Comparison of ENCODE assay signal across 9 cellular contexts in genomic region chr17:50905460-50905803, GRCh38. TPM values are rescaled to one million over a fixed set of nuclear protein-coding genes. Genes with fewer than 3 reads are reported as not detected.
DNase-seq lines count a peak whose midpoint lies in the region; ATAC-seq and TF ChIP-seq lines count a peak whose summit lies in the region.
"Had no signal": no experiment of that assay in that cellular context is flagged by ENCODE, and none has a peak within 500 bp of the region (broad histone marks: within the 10 kb centered on the region; RNA-seq: fewer than 3 reads in every experiment).

No MANE protein-coding gene starts in this region.

- H3K27ac ChIP-seq in heart left ventricle, result peak overlapping the region; percentile 45 to 95 (median 85)
- H3K27ac ChIP-seq in right cardiac atrium (ENCODE audit: low read length), result no peak overlapping the region
- peak overlapping the region; percentile 90 for H3K27ac ChIP-seq in WERI-Rb-1
- peak overlapping the region; percentile 75 to 94 for H3K27ac ChIP-seq in lung (ENCODE audit: low read depth in 1 of 2, low read length in 1 of 2)
- H3K27ac ChIP-seq in aorta (ENCODE audit: low read depth in 1 of 2, low read length in 2 of 2), result peak overlapping the region; percentile 84 to 87

- peak in 1 of 4 donors; percentile 2 for ATAC-seq in heart left ventricle
- ATAC-seq in right cardiac atrium, result no peak
- ATAC-seq in lung (ENCODE audit: insufficient read depth, low FRiP score), result no peak
- no peak for ATAC-seq in aorta (ENCODE audit: low FRiP score)

- in situ Hi-C loops in GM13976 (cut with MboI; ENCODE audit: low sequenced_read_pairs, unreplicated experiment), result no loop called here

- H3K4me3 ChIP-seq in heart left ventricle (no peak overlapping the region), right cardiac atrium (ENCODE audit: low read length) (no peak overlapping the region), WERI-Rb-1 (ENCODE audit: low read depth, low read length) (no peak overlapping the region), lung (no peak overlapping the region), aorta (ENCODE audit: low read length in 2 of 2) (no peak overlapping the region)

- TF ChIP-seq CTCF in heart left ventricle (IDR thresholded peaks at IDR 0.05), result no peak
- TF ChIP-seq CTCF in WERI-Rb-1 (IDR thresholded peaks at IDR 0.05; ENCODE audit: low read depth, low read length), result no peak
- no peak for TF ChIP-seq CTCF in lung (IDR thresholded peaks at IDR 0.05; ENCODE audit: control extremely low read depth, extremely low read depth)
- TF ChIP-seq CTCF in GM13976 (IDR thresholded peaks at IDR 0.05; ENCODE audit: borderline replicate concordance, control extremely low read depth, extremely low read depth, insufficient read depth, missing control alignments), result no peak

- DNase-seq in heart left ventricle (no peak), right cardiac atrium (no peak), WERI-Rb-1 (peak; percentile 84), lung (ENCODE audit: low spot score) (no peak), aorta (no peak), GM13976 (ENCODE audit: low spot score) (no peak), NK-92 (lab: John Stamatoyannopoulos, UW; ENCODE audit: unreplicated experiment) (no peak), EL (no peak)
- DNase-seq: NCI-H446 treated with DMSO at 0.1 percent for 48 hours had no signal

- intact Hi-C loops in heart left ventricle (cut with DNase I), result loop anchor here in 2 of 10 donors (5.0 kb wide), 2 partner anchors 33 to 38 kb away; partner anchors contain the start of gene TOB1 (in 1 of the 2)
- intact Hi-C loops in right cardiac atrium (cut with DNase I), result no loop called here
- intact Hi-C loops in aorta (cut with DNase I), result no loop called here

- no peaks in the 10 kb centered on the region for H3K9me3 ChIP-seq in heart left ventricle
- H3K9me3 ChIP-seq in right cardiac atrium (ENCODE audit: control insufficient read depth, low read length), result no peaks in the 10 kb centered on the region
- no peaks in the 10 kb centered on the region for H3K9me3 ChIP-seq in WERI-Rb-1 (ENCODE audit: severe bottlenecking)
- no peaks in the 10 kb centered on the region for H3K9me3 ChIP-seq in lung (ENCODE audit: control insufficient read depth in 2 of 2, insufficient read depth in 1 of 2, low read length in 1 of 2)
- H3K9me3 ChIP-seq in aorta (ENCODE audit: control insufficient read depth, low read length), result no peaks in the 10 kb centered on the region

- no peaks in the 10 kb centered on the region for H3K36me3 ChIP-seq in heart left ventricle
- no peaks in the 10 kb centered on the region for H3K36me3 ChIP-seq in WERI-Rb-1
- H3K36me3 ChIP-seq in lung (ENCODE audit: control insufficient read depth in 2 of 2, insufficient read depth in 2 of 2, low read length in 2 of 2), result no peaks in the 10 kb centered on the region
- H3K36me3 ChIP-seq in aorta (ENCODE audit: control insufficient read depth in 1 of 2, insufficient read depth in 2 of 2, low read length in 1 of 2), result no peaks in the 10 kb centered on the region

- H3K27me3 ChIP-seq in heart left ventricle (no peaks in the 10 kb centered on the region), right cardiac atrium (ENCODE audit: control insufficient read depth, insufficient read depth) (no peaks in the 10 kb centered on the region), WERI-Rb-1 (ENCODE audit: insufficient read depth, low read depth, severe bottlenecking) (no peaks in the 10 kb centered on the region), lung (ENCODE audit: control insufficient read depth, insufficient read depth) (no peaks in the 10 kb centered on the region), aorta (ENCODE audit: control insufficient read depth in 1 of 2, insufficient read depth in 2 of 2, low read length in 1 of 2) (no peaks in the 10 kb centered on the region)

- WGBS in heart left ventricle, 4 donors, result 31 to 57% (median 47%) methylated on average over 1 of the region's 1 CpG
- WGBS in right cardiac atrium, result 43% methylated on average over 1 of the region's 1 CpG
- WGBS in lung, 2 donors, result 53 to 64% methylated on average over 1 of the region's 1 CpG
- WGBS in aorta, 2 donors, result 11 to 16% methylated on average over 1 of the region's 1 CpG

- TF ChIP-seq POLR2A in heart left ventricle (IDR thresholded peaks at IDR 0.05), result no peak

- H3K4me1 ChIP-seq in heart left ventricle (peaks cover 0 to 46% (median 29%) of the 10 kb centered on the region in 12 donors), right cardiac atrium (ENCODE audit: control insufficient read depth, insufficient read depth, low read length) (peaks cover 6% of the 10 kb centered on the region), lung (ENCODE audit: control insufficient read depth in 2 of 2, insufficient read depth in 2 of 2, low read length in 2 of 2) (peaks cover 0 to 5% of the 10 kb centered on the region in 2 donors), aorta (ENCODE audit: control insufficient read depth in 1 of 2, insufficient read depth in 2 of 2, low read length in 2 of 2) (no peaks in the 10 kb centered on the region)

RNA-seq across cellular contexts. Expression of gene TOB1, which starts 39.3 kb away (rescaled TPM):
- total RNA-seq in heart left ventricle, result 100 to 1,000 TPM in 4 of 9 donors, 10 to 100 TPM in 5; 38.3 to 136 (median 88.7) TPM
- polyA plus RNA-seq in heart left ventricle, result 10 to 100 TPM; 22.2 to 34.2 TPM
- total RNA-seq in right cardiac atrium, result 10 to 100 TPM; 51.0 to 73.2 (median 65.0) TPM
- polyA plus RNA-seq in right cardiac atrium, result 31.0 TPM
- total RNA-seq in lung, result 10 to 100 TPM; 28.4 to 75.5 TPM
- 10 to 100 TPM; 15.3 to 30.5 TPM for polyA plus RNA-seq in lung
- 10 to 100 TPM; 42.0 to 55.2 TPM for total RNA-seq in aorta
- 10 to 100 TPM; 24.0 to 39.8 TPM for polyA plus RNA-seq in aorta
